18 cellular contexts compared by ENCODE assay signal in the genomic region with DNA sequence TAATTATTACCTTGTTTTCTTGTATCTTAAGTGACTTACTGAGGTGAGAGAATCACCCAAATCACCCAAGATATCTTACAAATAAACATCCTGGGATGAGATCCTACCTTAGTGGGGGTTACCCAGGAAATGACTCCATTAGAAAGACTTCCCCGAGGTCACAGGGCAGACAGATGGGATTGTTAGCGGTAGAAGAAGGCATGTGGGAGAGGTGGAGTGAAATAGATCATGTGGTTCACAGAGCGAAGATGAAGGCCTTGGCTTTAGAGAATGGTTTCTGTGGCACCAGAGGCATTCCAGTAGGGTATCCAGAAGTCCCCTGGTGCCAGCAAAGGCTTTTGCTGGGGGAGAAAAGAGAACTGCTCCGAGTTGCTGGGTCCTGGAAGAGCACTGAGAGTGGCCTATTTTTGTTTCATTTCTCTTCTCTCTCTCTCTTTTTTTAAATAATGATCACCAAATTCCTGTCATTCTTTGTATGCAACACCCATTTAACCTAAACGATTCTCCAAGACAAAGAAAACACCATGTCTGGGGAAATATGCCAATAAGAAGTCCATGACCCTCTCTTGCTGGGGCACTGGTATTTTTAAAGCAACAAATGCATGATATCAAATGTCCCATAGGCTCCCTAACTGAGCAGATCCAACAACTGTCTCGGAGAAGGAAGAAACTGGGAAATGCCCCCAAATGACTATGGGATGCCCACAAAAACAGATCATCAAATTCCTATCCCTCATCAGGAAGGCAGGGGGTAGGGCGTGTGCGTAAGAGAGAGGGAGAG.
DNase-seq lines count a peak whose midpoint lies in the region; ATAC-seq and TF ChIP-seq lines count a peak whose summit lies in the region.
"Had no signal": no experiment of that assay in that cellular context is flagged by ENCODE, and none has a peak within 500 bp of the region (broad histone marks: within the 10 kb centered on the region; RNA-seq: fewer than 3 reads in every experiment).

No MANE protein-coding gene starts in this region.

- H3K27me3 Mint-ChIP-seq in MCF 10A (ENCODE audit: insufficient read depth, unreplicated experiment) = no peaks in the 10 kb centered on the region
- H3K27me3 Mint-ChIP-seq: activated naive CD4-positive, alpha-beta T cell treated with anti-CD3 and anti-CD28 coated beads, Interleukin-2, amount 10 ng/mL, durations not matched to agents 7 days and 5 days; stimulated activated memory B cell treated with anti-CD40 and anti-IgM and Interleukin-4, amounts not matched to agents 10 μg/mL and 1 μg/mL and 100 μg/mL, for 72 hours had no signal

- CTCF ChIA-PET in MCF 10A (lab: Yijun Ruan, JAX) = no interaction called here

- intact Hi-C loops in MCF 10A (cut with micrococcal nuclease) (no loop called here), breast epithelium (cut with DNase I; ENCODE audit: low total_unique reads) (loop anchor here (10.0 kb wide), 1 partner anchor 615 kb away; no protein-coding TSS in a partner anchor), vagina (cut with DNase I) (no loop called here)

- H3K4me3 Mint-ChIP-seq in MCF 10A (ENCODE audit: unreplicated experiment) = no peak overlapping the region
- H3K4me3 Mint-ChIP-seq: activated naive CD4-positive, alpha-beta T cell treated with anti-CD3 and anti-CD28 coated beads, Interleukin-2, amount 10 ng/mL, durations not matched to agents 7 days and 5 days; IgD-negative memory B cell; nephron progenitor cell; stimulated activated memory B cell treated with anti-CD40 and anti-IgM and Interleukin-4, amounts not matched to agents 10 μg/mL and 1 μg/mL and 100 μg/mL, for 72 hours had no signal

- no peak for TF ChIP-seq CTCF in MCF 10A (IDR thresholded peaks at IDR 0.05; ENCODE audit: unreplicated experiment)
- TF ChIP-seq CTCF in breast epithelium (IDR thresholded peaks at IDR 0.05) = no peak
- no peak for TF ChIP-seq CTCF in vagina (IDR thresholded peaks at IDR 0.05)

- H3K36me3 Mint-ChIP-seq in MCF 10A (ENCODE audit: insufficient read depth, unreplicated experiment) = no peaks in the 10 kb centered on the region
- H3K36me3 Mint-ChIP-seq: activated naive CD4-positive, alpha-beta T cell treated with anti-CD3 and anti-CD28 coated beads, Interleukin-2, amount 10 ng/mL, durations not matched to agents 7 days and 5 days; IgD-negative memory B cell; stimulated activated memory B cell treated with anti-CD40 and anti-IgM and Interleukin-4, amounts not matched to agents 10 μg/mL and 1 μg/mL and 100 μg/mL, for 72 hours had no signal

- no peaks in the 10 kb centered on the region for H3K36me3 ChIP-seq in breast epithelium
- no peaks in the 10 kb centered on the region for H3K36me3 ChIP-seq in vagina
- H3K36me3 ChIP-seq: heart right ventricle, WERI-Rb-1 had no signal

- H3K27me3 ChIP-seq in breast epithelium = no peaks in the 10 kb centered on the region
- no peaks in the 10 kb centered on the region for H3K27me3 ChIP-seq in vagina
- H3K27me3 ChIP-seq: heart right ventricle had no signal

- no peaks in the 10 kb centered on the region for H3K9me3 Mint-ChIP-seq in MCF 10A (ENCODE audit: unreplicated experiment)
- H3K9me3 Mint-ChIP-seq: activated naive CD4-positive, alpha-beta T cell treated with anti-CD3 and anti-CD28 coated beads, Interleukin-2, amount 10 ng/mL, durations not matched to agents 7 days and 5 days; nephron progenitor cell had no signal

- H3K9me3 ChIP-seq in breast epithelium (no peaks in the 10 kb centered on the region), vagina (no peaks in the 10 kb centered on the region)

- peaks cover 15% of the 10 kb centered on the region for H3K4me1 Mint-ChIP-seq in MCF 10A (ENCODE audit: insufficient read depth, unreplicated experiment)
- H3K4me1 Mint-ChIP-seq: activated naive CD4-positive, alpha-beta T cell treated with anti-CD3 and anti-CD28 coated beads, Interleukin-2, amount 10 ng/mL, durations not matched to agents 7 days and 5 days; IgD-negative memory B cell; stimulated activated memory B cell treated with anti-CD40 and anti-IgM and Interleukin-4, amounts not matched to agents 10 μg/mL and 1 μg/mL and 100 μg/mL, for 72 hours had no signal

- H3K4me3 ChIP-seq in breast epithelium (no peak overlapping the region), vagina (no peak overlapping the region)
- H3K4me3 ChIP-seq: heart right ventricle had no signal

- POLR2A ChIA-PET in MCF 10A (lab: Yijun Ruan, JAX) = no interaction called here

- H3K27ac Mint-ChIP-seq in MCF 10A (ENCODE audit: low read depth, unreplicated experiment) = peak overlapping the region; percentile 14
- H3K27ac Mint-ChIP-seq: activated naive CD4-positive, alpha-beta T cell treated with anti-CD3 and anti-CD28 coated beads, Interleukin-2, amount 10 ng/mL, durations not matched to agents 7 days and 5 days; IgD-negative memory B cell; nephron progenitor cell; stimulated activated memory B cell treated with anti-CD40 and anti-IgM and Interleukin-4, amounts not matched to agents 10 μg/mL and 1 μg/mL and 100 μg/mL, for 72 hours had no signal

- no peak for TF ChIP-seq POLR2A in breast epithelium (IDR thresholded peaks at IDR 0.05)
- TF ChIP-seq POLR2A in vagina (IDR thresholded peaks at IDR 0.05) = no peak

- no peaks in the 10 kb centered on the region for H3K4me1 ChIP-seq in breast epithelium
- H3K4me1 ChIP-seq in vagina = no peaks in the 10 kb centered on the region
- H3K4me1 ChIP-seq: heart right ventricle had no signal

- ATAC-seq in GM19328 (IDR thresholded peaks at IDR 0.05; ENCODE audit: unreplicated experiment) = no peak
- ATAC-seq: heart right ventricle, left ventricle myocardium superior had no signal

- no TSS peak for BruUV-seq in MCF 10A (replicated peaks; lab: Mats Ljungman, UMichigan)

- DNase-seq in MCF 10A (ENCODE audit: unreplicated experiment) (peak; percentile 22), breast epithelium (ENCODE audit: low spot score in 2 of 2) (no peak), amniotic epithelial cell (ENCODE audit: low read depth) (peak; percentile 95), hepatic stellate cell (ENCODE audit: low spot score) (peak; percentile 60), activated T-cell treated with anti-CD3 and anti-CD28 coated beads for 4 hours (no peak), vagina (ENCODE audit: extremely low spot score in 2 of 2) (no peak), NCI-H146 (lab: John Stamatoyannopoulos, UW) (no peak)
- DNase-seq: 8988T; activated naive CD4-positive, alpha-beta T cell treated with anti-CD3 and anti-CD28 coated beads, Interleukin-2, amount 10 ng/mL, durations not matched to agents 7 days and 5 days; heart right ventricle; left ventricle myocardium superior; NCI-H1105 treated with DMSO at 0.1 percent for 48 hours; NCI-H2227 treated with DMSO at 0.1 percent for 48 hours; nephron progenitor cell; WERI-Rb-1 had no signal

- no peak overlapping the region for H3K27ac ChIP-seq in breast epithelium
- H3K27ac ChIP-seq in vagina = no peak overlapping the region
- H3K27ac ChIP-seq: heart right ventricle, WERI-Rb-1 had no signal

Comparison
In these comparisons a context has a peak if more than half of its experiments do, and no peak if none do; other contexts are left out.
1. DNase-seq: peak in MCF 10A (single experiment), amniotic epithelial cell (single experiment) and hepatic stellate cell (single experiment); none in breast epithelium (0 of 2), activated T-cell treated with anti-CD3 and anti-CD28 coated beads for 4 hours (single experiment), vagina (0 of 2) and NCI-H146 (single experiment).